ENCODE assay signal across 8 cellular contexts in genomic region chr1:36386262-36387140, GRCh38. TPM values are rescaled to one million over a fixed set of nuclear protein-coding genes. Genes with fewer than 3 reads are reported as not detected.
A peak's percentile ranks its signal among the peaks of the same experiment; 100 is the strongest.
DNase-seq lines count a peak whose midpoint lies in the region; ATAC-seq and TF ChIP-seq lines count a peak whose summit lies in the region.

No MANE protein-coding gene starts in this region.

- H3K27ac ChIP-seq in coronary artery, result peak overlapping the region; percentile 96 to 100

- CTCF ChIA-PET in AG04449 (lab: Yijun Ruan, JAX), result interaction anchor here (0.8 to 5.0 kb wide), 7 partner anchors 9 to 287 kb away, joined by 3 to 29 read pairs (median 4); no protein-coding TSS in a partner anchor

- TF ChIP-seq CTCF in AG04449 (IDR thresholded peaks at IDR 0.05; ENCODE audit: insufficient read depth, low read length, missing control alignments) (no peak), coronary artery (IDR thresholded peaks at IDR 0.05) (no peak)

- DNase-seq in AG04449 (ENCODE audit: low read depth, low spot score), result peak; percentile 100
- peak; percentile 99 for DNase-seq in NCI-H460 (ENCODE audit: extremely low read depth, low read depth)
- DNase-seq in activated CD4-positive, alpha-beta T cell treated with anti-CD3 and anti-CD28 coated beads for 48 hours, result peak; percentile 94
- peak; percentile 99 for DNase-seq in coronary artery (ENCODE audit: low spot score)
- DNase-seq in left lobe of liver (ENCODE audit: low spot score), result peak; percentile 83
- DNase-seq in stimulated activated CD4-positive, alpha-beta T cell treated with anti-CD3 and anti-CD28 coated beads, Interleukin-2, amount 100 ng/mL, for 4 hours (ENCODE audit: low read depth), result peak; percentile 94

- ATAC-seq in GM18909 (IDR thresholded peaks at IDR 0.05; ENCODE audit: poor library complexity, unreplicated experiment), result peak; percentile 49
- peak; percentile 49 for ATAC-seq in HG03354 (IDR thresholded peaks at IDR 0.05; ENCODE audit: poor library complexity, severe bottlenecking, unreplicated experiment)
- ATAC-seq in left lobe of liver, result peak; percentile 55

- H3K4me3 ChIP-seq in AG04449 (ENCODE audit: low read depth, low read length) (peak overlapping the region; percentile 49), coronary artery (peak overlapping the region; percentile 100)

- POLR2A ChIA-PET in AG04449 (lab: Yijun Ruan, JAX), result interaction anchor here (0.6 to 2.1 kb wide), 18 partner anchors 11 to 1633 kb away, joined by 3 to 44 read pairs (median 6); partner anchors contain the start of genes EVA1B, LSM10, THRAP3 and TRAPPC3

RNA-seq across cellular contexts. Expression of gene STK40, which starts 0.8 kb away (rescaled TPM):
- 12.2 and 12.5 TPM in 2 replicates for total RNA-seq in NCI-H460 (2014; rRNA removed; shearing (Covaris generic))
- 18.1 and 19.0 TPM in 2 replicates for polyA plus RNA-seq in NCI-H460 (2014; cell fraction: nucleus; rRNA removed)
- total RNA-seq in left lobe of liver, result 31.6 TPM

RNA-seq across cellular contexts. Expression of gene LSM10, which starts 11.2 kb away (rescaled TPM):
- 10.8 and 12.8 TPM in 2 replicates for total RNA-seq in NCI-H460 (2014; rRNA removed; shearing (Covaris generic))
- 9.3 and 13.8 TPM in 2 replicates for polyA plus RNA-seq in NCI-H460 (2014; cell fraction: nucleus; rRNA removed)
- 20.9 TPM for total RNA-seq in left lobe of liver

Comparison
In these comparisons a context has a peak if more than half of its experiments do, and no peak if none do; other contexts are left out.
1. Peak in every context shown above with its lines: DNase-seq, ATAC-seq, H3K4me3 ChIP-seq and H3K27ac ChIP-seq.